In genomic region chr15:31297880-31298456, GRCh38 we compare ENCODE assay signal across 15 cellular contexts. TPM values are rescaled to one million over a fixed set of nuclear protein-coding genes. Genes with fewer than 3 reads are reported as not detected.
DNase-seq lines count a peak whose midpoint lies in the region; ATAC-seq, FAIRE-seq and TF ChIP-seq lines count a peak whose summit lies in the region.
"Had no signal": no experiment of that assay in that cellular context is flagged by ENCODE, and none has a peak within 500 bp of the region (broad histone marks: within the 10 kb centered on the region; RNA-seq: fewer than 3 reads in every experiment).

No MANE protein-coding gene starts in this region.

- TF ChIP-seq RAD21 in SK-N-SH (IDR thresholded peaks at IDR 0.05; ENCODE audit: low read length) = no peak

- POLR2A ChIA-PET in SK-N-SH (lab: Yijun Ruan, JAX) = no interaction called here

- peaks cover 0 to 59% of the 10 kb centered on the region in 2 experiments; a peak in 2 of 4 replicates for H3K4me1 ChIP-seq in SK-N-SH (ENCODE audit: control insufficient read depth in 1 of 2, insufficient read depth in 2 of 2, low read depth in 1 of 2, low read length in 1 of 2)
- H3K4me1 ChIP-seq: psoas muscle had no signal

- no peak overlapping the region for H2AFZ ChIP-seq in SK-N-SH (ENCODE audit: low read depth)

- H3K9ac ChIP-seq in SK-N-SH = no peak overlapping the region

- no peak for TF ChIP-seq EP300 in SK-N-SH (IDR thresholded peaks at IDR 0.05; ENCODE audit: borderline replicate concordance in 1 of 2, low read depth in 1 of 2, low read length in 1 of 2)

- peak overlapping the region; percentile 68 for H3K27ac Mint-ChIP-seq in glutamatergic neuron (ENCODE audit: unreplicated experiment)
- H3K27ac Mint-ChIP-seq: dendritic cell treated with granulocyte-macrophage colony-stimulating factor and Interleukin-4, amounts not matched to agents 40 ng/mL and 50 ng/mL, for 4 days had no signal

- CTCF ChIA-PET in SK-N-SH (lab: Yijun Ruan, JAX) = interaction anchor here (1.2 to 1.5 kb wide), 3 partner anchors 17 to 191 kb away, joined by 3 to 4 read pairs (median 4); no protein-coding TSS in a partner anchor

- no peak overlapping the region for H3K4me3 Mint-ChIP-seq in glutamatergic neuron (ENCODE audit: unreplicated experiment)
- H3K4me3 Mint-ChIP-seq: dendritic cell treated with granulocyte-macrophage colony-stimulating factor and Interleukin-4, amounts not matched to agents 40 ng/mL and 50 ng/mL, for 4 days had no signal

- H3K27me3 ChIP-seq in SK-N-SH (ENCODE audit: insufficient read depth) = 0 out of 2 replicates have a peak, but pooled peaks cover 3% of the 10 kb centered on the region
- H3K27me3 ChIP-seq: left lung had no signal

- in situ Hi-C loops in G401 (cut with HindIII; ENCODE audit: low sequenced_read_pairs) = no loop called here

- no peaks in the 10 kb centered on the region for H3K36me3 Mint-ChIP-seq in glutamatergic neuron (ENCODE audit: unreplicated experiment)
- H3K36me3 Mint-ChIP-seq: naive B cell had no signal

- peaks cover 20% of the 10 kb centered on the region for H3K27me3 Mint-ChIP-seq in glutamatergic neuron (ENCODE audit: unreplicated experiment)
- H3K27me3 Mint-ChIP-seq: dendritic cell treated with granulocyte-macrophage colony-stimulating factor and Interleukin-4, amounts not matched to agents 40 ng/mL and 50 ng/mL, for 4 days had no signal

- peaks cover 65% of the 10 kb centered on the region for H3K4me1 Mint-ChIP-seq in glutamatergic neuron (ENCODE audit: low read depth, unreplicated experiment)

- no peaks in the 10 kb centered on the region for H3K9me3 ChIP-seq in SK-N-SH
- H3K9me3 ChIP-seq: left lung, psoas muscle had no signal

- no peaks in the 10 kb centered on the region for H3K36me3 ChIP-seq in SK-N-SH (replicated peaks in 1 of 2; ENCODE audit: control insufficient read depth in 1 of 2, insufficient read depth in 2 of 2, low read length in 1 of 2)
- H3K36me3 ChIP-seq: left lung had no signal

- no peaks in the 10 kb centered on the region for H3K9me2 ChIP-seq in SK-N-SH

- H3F3A ChIP-seq in SK-N-SH (replicated peaks; ENCODE audit: insufficient read depth) = no peaks in the 10 kb centered on the region

- peaks cover 24% of the 10 kb centered on the region for H3K9me3 Mint-ChIP-seq in glutamatergic neuron (ENCODE audit: unreplicated experiment)
- H3K9me3 Mint-ChIP-seq: dendritic cell treated with granulocyte-macrophage colony-stimulating factor and Interleukin-4, amounts not matched to agents 40 ng/mL and 50 ng/mL, for 4 days; naive B cell had no signal

- FAIRE-seq in frontal cortex (lab: Jason Lieb, UNC) = no peak
- FAIRE-seq: GM18507 had no signal

- H3K4me3 ChIP-seq in SK-N-SH (ENCODE audit: low read depth in 2 of 2, low read length in 1 of 2) = no peak overlapping the region
- H3K4me3 ChIP-seq: left lung, psoas muscle had no signal

- no peak for ATAC-seq in SK-N-SH treated with all-trans-retinoic acid at 6 μM for 48 hours
- no peak for ATAC-seq in HG02678 (IDR thresholded peaks at IDR 0.05; ENCODE audit: unreplicated experiment)
- ATAC-seq: psoas muscle had no signal

- H3K27ac ChIP-seq in SK-N-SH (ENCODE audit: low read depth in 2 of 2, low read length in 1 of 2) = no peak overlapping the region; a peak in 1 of 4 replicates
- H3K27ac ChIP-seq: left lung, psoas muscle had no signal

- no peaks in the 10 kb centered on the region for H3K79me2 ChIP-seq in SK-N-SH (ENCODE audit: insufficient read depth)

- WGBS in SK-N-SH (ENCODE audit: low lambda C conversion rate) = 79% methylated on average over 8 of the region's 9 CpGs

- no peak overlapping the region for H3K4me2 ChIP-seq in SK-N-SH

- no peak for DNase-seq in SK-N-SH
- DNase-seq in NCI-H524 treated with DMSO at 0.1 percent for 48 hours (lab: John Stamatoyannopoulos, UW) = peak; percentile 69
- DNase-seq in glutamatergic neuron = no peak
- peak; percentile 21 for DNase-seq in stimulated activated CD8-positive, alpha-beta memory T cell treated with anti-CD3 and anti-CD28 coated beads, Interleukin-4, amount 100 ng/mL, for 48 hours
- no peak for DNase-seq in frontal cortex (ENCODE audit: low spot score in 2 of 2)
- no peak for DNase-seq in G401 (ENCODE audit: low spot score)
- DNase-seq: naive B cell; NCI-H2107; psoas muscle; stimulated activated CD4-positive, alpha-beta T cell treated with anti-CD3 and anti-CD28 coated beads, Interleukin-15, amount 100 ng/mL, for 24 hours had no signal

- no peak for TF ChIP-seq CTCF in SK-N-SH (IDR thresholded peaks at IDR 0.05)
- no peak for TF ChIP-seq CTCF in glutamatergic neuron (IDR thresholded peaks at IDR 0.05; ENCODE audit: partially characterized antibody, unreplicated experiment)

- H4K20me1 ChIP-seq in SK-N-SH (ENCODE audit: insufficient read depth) = no peaks in the 10 kb centered on the region

TF ChIP-seq in SK-N-SH, 30 proteins besides CTCF, POLR2A, EP300 and RAD21:
- TF ChIP-seq GATA2 (CRISPR knock-in tag; IDR thresholded peaks at IDR 0.05) = 0 out of 2 replicates have a peak, but pooled peaks have one; percentile 19
- TF ChIP-seq NRF1 (IDR thresholded peaks at IDR 0.05; ENCODE audit: low read depth, low read length) = no peak
TF ChIP-seq in SK-N-SH: peak in this region for 1.

TF ChIP-seq in SK-N-SH treated with all-trans-retinoic acid at 6 μM for 48 hours, 23 proteins besides CTCF, POLR2A, EP300 and RAD21 (continues in another document):
- no peak for TF ChIP-seq CREB5 (CRISPR knock-in tag; IDR thresholded peaks at IDR 0.05; ENCODE audit: low read depth)
- TF ChIP-seq GLIS3 (CRISPR knock-in tag; IDR thresholded peaks at IDR 0.05) = no peak
- no peak for TF ChIP-seq POU6F1 (CRISPR knock-in tag; IDR thresholded peaks at IDR 0.05; ENCODE audit: borderline replicate concordance, low read depth)
- no peak for TF ChIP-seq CSDC2 (CRISPR knock-in tag; IDR thresholded peaks at IDR 0.05)
- no peak for TF ChIP-seq ARNTL (CRISPR knock-in tag; IDR thresholded peaks at IDR 0.05; ENCODE audit: borderline replicate concordance, low read depth)
- TF ChIP-seq BACH2 (CRISPR knock-in tag; IDR thresholded peaks at IDR 0.05; ENCODE audit: borderline replicate concordance) = no peak
- TF ChIP-seq ZFP30 (CRISPR knock-in tag; IDR thresholded peaks at IDR 0.05) = no peak
- no peak for TF ChIP-seq ISL1 (CRISPR knock-in tag; IDR thresholded peaks at IDR 0.05)
- TF ChIP-seq TOX (CRISPR knock-in tag; IDR thresholded peaks at IDR 0.05; ENCODE audit: borderline replicate concordance) = no peak
- TF ChIP-seq CSRNP3 (CRISPR knock-in tag; IDR thresholded peaks at IDR 0.05) = no peak
- no peak for TF ChIP-seq TCF4 (CRISPR knock-in tag; IDR thresholded peaks at IDR 0.05; ENCODE audit: borderline replicate concordance)

RNA-seq across cellular contexts. Expression of gene KLF13, which starts 28.7 kb away (rescaled TPM):
- 7.1 and 8.6 TPM in 2 replicates for polyA plus RNA-seq in SK-N-SH (2012; rRNA removed)
- polyA plus RNA-seq in SK-N-SH (2012; cell fraction: cytosol; rRNA removed) = 9.4 and 11.1 TPM in 2 replicates
- 7.4 and 9.3 TPM in 2 replicates for polyA plus RNA-seq in SK-N-SH (2012; cell fraction: nucleus; rRNA removed)
- total RNA-seq in glutamatergic neuron (ENCODE audit: unreplicated experiment) (141 TPM), frontal cortex (45.2 TPM)
- 7.6 and 14.2 TPM in 2 replicates for total RNA-seq in G401 (2014; rRNA removed; shearing (Covaris generic))

Comparison
In these comparisons a context has a peak if more than half of its experiments do, and no peak if none do; other contexts are left out.
1. DNase-seq: peak in NCI-H524 treated with DMSO at 0.1 percent for 48 hours (single experiment) and stimulated activated CD8-positive, alpha-beta memory T cell treated with anti-CD3 and anti-CD28 coated beads, Interleukin-4, amount 100 ng/mL, for 48 hours (single experiment); none in SK-N-SH (single experiment), glutamatergic neuron (single experiment), frontal cortex (0 of 2) and G401 (single experiment).